ENCODE assay signal across 1 cellular context in the genomic region with DNA sequence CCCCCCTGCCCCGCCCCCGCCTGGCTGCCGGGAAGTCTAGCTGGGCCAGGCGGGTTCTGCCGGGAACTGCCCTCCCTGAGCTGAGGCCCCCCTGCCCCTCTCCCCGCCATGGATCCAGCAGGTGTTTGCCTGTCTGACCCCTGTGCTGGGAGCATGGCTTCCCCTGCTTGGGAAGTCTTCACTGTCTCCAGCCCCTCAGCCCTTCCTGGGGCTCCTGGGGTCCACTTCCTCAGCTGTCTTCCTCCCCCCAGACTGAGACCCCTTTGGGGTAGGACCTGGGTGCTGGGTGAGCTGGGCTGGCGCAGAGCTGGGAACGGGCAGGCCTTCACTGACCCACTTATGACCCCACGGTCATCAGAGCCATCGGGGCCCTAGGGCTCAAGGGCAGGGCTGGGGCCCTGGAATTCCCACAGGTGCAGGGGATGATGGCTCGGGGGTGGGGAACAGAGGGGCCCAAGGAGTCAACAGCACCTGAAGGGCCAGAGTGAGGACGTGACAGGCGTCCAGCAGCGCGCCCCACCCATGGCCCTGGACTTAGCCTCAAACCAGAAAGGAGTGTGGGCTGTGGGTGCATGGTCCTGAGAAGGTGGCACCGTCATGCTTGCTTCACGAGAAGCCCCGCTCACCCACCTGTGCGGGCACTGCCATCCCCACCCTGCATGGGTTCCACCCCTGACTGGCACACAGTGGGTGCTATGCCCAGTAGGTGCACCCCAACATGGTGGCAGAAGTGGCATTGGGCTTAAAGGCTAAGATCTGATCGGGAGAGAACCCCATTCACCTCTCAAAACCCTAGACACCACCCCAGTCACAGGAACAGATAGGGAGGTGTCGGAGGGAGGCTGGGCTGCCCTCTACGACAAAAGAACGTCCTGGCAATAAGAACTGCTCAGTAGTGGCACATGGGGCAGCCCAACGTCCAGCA.
TF ChIP-seq lines count a peak whose summit lies in the region.

No MANE protein-coding gene starts in this region.

TF ChIP-seq in HepG2, 621 proteins besides CTCF, POLR2A, EP300 and RAD21 (continued from another document and continues in another):
- peak; percentile 21; the same call in 1 of the 2 replicates for TF ChIP-seq GATA4 (IDR thresholded peaks at IDR 0.05; ENCODE audit: borderline replicate concordance, low read depth)
- no peak for TF ChIP-seq ZNF256 (CRISPR knock-in tag; conservative IDR thresholded peaks at IDR 0.05)
- no peak for TF ChIP-seq FOSL1 (CRISPR knock-in tag; IDR thresholded peaks at IDR 0.05; ENCODE audit: borderline replicate concordance)
- no peak for TF ChIP-seq ZNF563 (CRISPR knock-in tag; IDR thresholded peaks at IDR 0.05)
- TF ChIP-seq ZNF550 (CRISPR knock-in tag; IDR thresholded peaks at IDR 0.05; ENCODE audit: borderline replicate concordance): no peak
- no peak for TF ChIP-seq KAT2B (IDR thresholded peaks at IDR 0.05; ENCODE audit: borderline replicate concordance, low read depth, low read length)
- TF ChIP-seq ZNF430 (CRISPR knock-in tag; IDR thresholded peaks at IDR 0.05): no peak
- peak; percentile 74; the same call in 1 of the 2 replicates for TF ChIP-seq ZNF746 (CRISPR knock-in tag; IDR thresholded peaks at IDR 0.05)
- no peak for TF ChIP-seq SP1 (IDR thresholded peaks at IDR 0.05)
- TF ChIP-seq SP1 (CRISPR knock-in tag; IDR thresholded peaks at IDR 0.05): peak; percentile 49; the same call in 1 of the 2 replicates
- no peak for TF ChIP-seq ZNF572 (CRISPR knock-in tag; IDR thresholded peaks at IDR 0.05)
- TF ChIP-seq FOSL2 (CRISPR knock-in tag; IDR thresholded peaks at IDR 0.05): no peak
- TF ChIP-seq ZNF781 (CRISPR knock-in tag; IDR thresholded peaks at IDR 0.05; ENCODE audit: borderline replicate concordance, not compliant biosample characterization): no peak
- peak; percentile 55; the same call in 1 of the 2 replicates for TF ChIP-seq SP4 (CRISPR knock-in tag; IDR thresholded peaks at IDR 0.05)
- TF ChIP-seq ZNF766 (CRISPR knock-in tag; IDR thresholded peaks at IDR 0.05; ENCODE audit: borderline replicate concordance): no peak
- TF ChIP-seq, protein P1, sequence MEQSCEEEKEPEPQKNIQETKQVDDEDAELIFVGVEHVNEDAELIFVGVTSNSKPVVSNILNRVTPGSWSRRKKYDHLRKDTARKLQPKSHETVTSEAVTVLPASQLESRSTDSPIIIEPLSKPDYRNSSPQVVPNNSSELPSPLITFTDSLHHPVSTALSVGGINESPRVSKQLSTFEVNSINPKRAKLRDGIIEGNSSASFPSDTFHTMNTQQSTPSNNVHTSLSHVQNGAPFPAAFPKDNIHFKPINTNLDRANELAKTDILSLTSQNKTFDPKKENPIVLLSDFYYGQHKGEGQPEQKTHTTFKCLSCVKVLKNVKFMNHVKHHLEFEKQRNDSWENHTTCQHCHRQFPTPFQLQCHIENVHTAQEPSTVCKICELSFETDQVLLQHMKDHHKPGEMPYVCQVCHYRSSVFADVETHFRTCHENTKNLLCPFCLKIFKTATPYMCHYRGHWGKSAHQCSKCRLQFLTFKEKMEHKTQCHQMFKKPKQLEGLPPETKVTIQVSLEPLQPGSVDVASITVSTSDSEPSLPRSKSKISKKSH (CRISPR knock-in tag; IDR thresholded peaks at IDR 0.05; ENCODE audit: borderline replicate concordance): no peak
- TF ChIP-seq ZNF780A (CRISPR knock-in tag; IDR thresholded peaks at IDR 0.05): no peak
- no peak for TF ChIP-seq ZC3H13 (CRISPR knock-in tag; IDR thresholded peaks at IDR 0.05)
- no peak for TF ChIP-seq SP140L (CRISPR knock-in tag; IDR thresholded peaks at IDR 0.05; ENCODE audit: borderline replicate concordance)
- TF ChIP-seq BATF2 (CRISPR knock-in tag; IDR thresholded peaks at IDR 0.05): no peak
- TF ChIP-seq ZNF512 (CRISPR knock-in tag; IDR thresholded peaks at IDR 0.05): no peak
- peak; percentile 44 for TF ChIP-seq ZNF362 (CRISPR knock-in tag; IDR thresholded peaks at IDR 0.05; ENCODE audit: borderline replicate concordance)
- peak; percentile 13; the same call in 1 of the 2 replicates for TF ChIP-seq TCF7 (IDR thresholded peaks at IDR 0.05; ENCODE audit: low read depth)
- no peak for TF ChIP-seq ZNF570 (CRISPR knock-in tag; IDR thresholded peaks at IDR 0.05; ENCODE audit: borderline replicate concordance)
- TF ChIP-seq ZNF883 (CRISPR knock-in tag; IDR thresholded peaks at IDR 0.05; ENCODE audit: not compliant biosample characterization): no peak
- TF ChIP-seq HOXD1 (CRISPR knock-in tag; IDR thresholded peaks at IDR 0.05): no peak
- TF ChIP-seq ZNF343 (CRISPR knock-in tag; IDR thresholded peaks at IDR 0.05): 0 out of 2 replicates have a peak, but pooled peaks have one; percentile 17
- TF ChIP-seq, protein P2, sequence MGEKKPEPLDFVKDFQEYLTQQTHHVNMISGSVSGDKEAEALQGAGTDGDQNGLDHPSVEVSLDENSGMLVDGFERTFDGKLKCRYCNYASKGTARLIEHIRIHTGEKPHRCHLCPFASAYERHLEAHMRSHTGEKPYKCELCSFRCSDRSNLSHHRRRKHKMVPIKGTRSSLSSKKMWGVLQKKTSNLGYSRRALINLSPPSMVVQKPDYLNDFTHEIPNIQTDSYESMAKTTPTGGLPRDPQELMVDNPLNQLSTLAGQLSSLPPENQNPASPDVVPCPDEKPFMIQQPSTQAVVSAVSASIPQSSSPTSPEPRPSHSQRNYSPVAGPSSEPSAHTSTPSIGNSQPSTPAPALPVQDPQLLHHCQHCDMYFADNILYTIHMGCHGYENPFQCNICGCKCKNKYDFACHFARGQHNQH (CRISPR knock-in tag; IDR thresholded peaks at IDR 0.05): peak; percentile 19; the same call in 1 of the 2 replicates
- TF ChIP-seq SMC3 (IDR thresholded peaks at IDR 0.05; ENCODE audit: low read length): no peak
- TF ChIP-seq ZNF605 (CRISPR knock-in tag; IDR thresholded peaks at IDR 0.05): no peak
- no peak for TF ChIP-seq SYNCRIP (IDR thresholded peaks at IDR 0.05; ENCODE audit: insufficient read depth, low read depth, low read length)
- TF ChIP-seq, protein P3, sequence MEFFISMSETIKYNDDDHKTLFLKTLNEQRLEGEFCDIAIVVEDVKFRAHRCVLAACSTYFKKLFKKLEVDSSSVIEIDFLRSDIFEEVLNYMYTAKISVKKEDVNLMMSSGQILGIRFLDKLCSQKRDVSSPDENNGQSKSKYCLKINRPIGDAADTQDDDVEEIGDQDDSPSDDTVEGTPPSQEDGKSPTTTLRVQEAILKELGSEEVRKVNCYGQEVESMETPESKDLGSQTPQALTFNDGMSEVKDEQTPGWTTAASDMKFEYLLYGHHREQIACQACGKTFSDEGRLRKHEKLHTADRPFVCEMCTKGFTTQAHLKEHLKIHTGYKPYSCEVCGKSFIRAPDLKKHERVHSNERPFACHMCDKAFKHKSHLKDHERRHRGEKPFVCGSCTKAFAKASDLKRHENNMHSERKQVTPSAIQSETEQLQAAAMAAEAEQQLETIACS (CRISPR knock-in tag; IDR thresholded peaks at IDR 0.05): no peak
- TF ChIP-seq ZNF83 (CRISPR knock-in tag; IDR thresholded peaks at IDR 0.05; ENCODE audit: borderline replicate concordance): no peak
- no peak; the same call in 1 of the 2 replicates for TF ChIP-seq ZNF878 (CRISPR knock-in tag; IDR thresholded peaks at IDR 0.05)
- TF ChIP-seq ZBTB25 (CRISPR knock-in tag; IDR thresholded peaks at IDR 0.05): 0 out of 2 replicates have a peak, but pooled peaks have one; percentile 47
- TF ChIP-seq CBFB (CRISPR knock-in tag; IDR thresholded peaks at IDR 0.05): no peak
- no peak for TF ChIP-seq ZNF879 (CRISPR knock-in tag; IDR thresholded peaks at IDR 0.05)
- no peak for TF ChIP-seq JUND (CRISPR knock-in tag; IDR thresholded peaks at IDR 0.05)
- TF ChIP-seq, protein P4, sequence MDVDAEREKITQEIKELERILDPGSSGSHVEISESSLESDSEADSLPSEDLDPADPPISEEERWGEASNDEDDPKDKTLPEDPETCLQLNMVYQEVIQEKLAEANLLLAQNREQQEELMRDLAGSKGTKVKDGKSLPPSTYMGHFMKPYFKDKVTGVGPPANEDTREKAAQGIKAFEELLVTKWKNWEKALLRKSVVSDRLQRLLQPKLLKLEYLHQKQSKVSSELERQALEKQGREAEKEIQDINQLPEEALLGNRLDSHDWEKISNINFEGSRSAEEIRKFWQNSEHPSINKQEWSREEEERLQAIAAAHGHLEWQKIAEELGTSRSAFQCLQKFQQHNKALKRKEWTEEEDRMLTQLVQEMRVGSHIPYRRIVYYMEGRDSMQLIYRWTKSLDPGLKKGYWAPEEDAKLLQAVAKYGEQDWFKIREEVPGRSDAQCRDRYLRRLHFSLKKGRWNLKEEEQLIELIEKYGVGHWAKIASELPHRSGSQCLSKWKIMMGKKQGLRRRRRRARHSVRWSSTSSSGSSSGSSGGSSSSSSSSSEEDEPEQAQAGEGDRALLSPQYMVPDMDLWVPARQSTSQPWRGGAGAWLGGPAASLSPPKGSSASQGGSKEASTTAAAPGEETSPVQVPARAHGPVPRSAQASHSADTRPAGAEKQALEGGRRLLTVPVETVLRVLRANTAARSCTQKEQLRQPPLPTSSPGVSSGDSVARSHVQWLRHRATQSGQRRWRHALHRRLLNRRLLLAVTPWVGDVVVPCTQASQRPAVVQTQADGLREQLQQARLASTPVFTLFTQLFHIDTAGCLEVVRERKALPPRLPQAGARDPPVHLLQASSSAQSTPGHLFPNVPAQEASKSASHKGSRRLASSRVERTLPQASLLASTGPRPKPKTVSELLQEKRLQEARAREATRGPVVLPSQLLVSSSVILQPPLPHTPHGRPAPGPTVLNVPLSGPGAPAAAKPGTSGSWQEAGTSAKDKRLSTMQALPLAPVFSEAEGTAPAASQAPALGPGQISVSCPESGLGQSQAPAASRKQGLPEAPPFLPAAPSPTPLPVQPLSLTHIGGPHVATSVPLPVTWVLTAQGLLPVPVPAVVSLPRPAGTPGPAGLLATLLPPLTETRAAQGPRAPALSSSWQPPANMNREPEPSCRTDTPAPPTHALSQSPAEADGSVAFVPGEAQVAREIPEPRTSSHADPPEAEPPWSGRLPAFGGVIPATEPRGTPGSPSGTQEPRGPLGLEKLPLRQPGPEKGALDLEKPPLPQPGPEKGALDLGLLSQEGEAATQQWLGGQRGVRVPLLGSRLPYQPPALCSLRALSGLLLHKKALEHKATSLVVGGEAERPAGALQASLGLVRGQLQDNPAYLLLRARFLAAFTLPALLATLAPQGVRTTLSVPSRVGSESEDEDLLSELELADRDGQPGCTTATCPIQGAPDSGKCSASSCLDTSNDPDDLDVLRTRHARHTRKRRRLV (CRISPR knock-in tag; IDR thresholded peaks at IDR 0.05): peak; percentile 28; the same call in 1 of the 2 replicates
- no peak; the same call in 1 of the 2 replicates for TF ChIP-seq MYC (CRISPR knock-in tag; IDR thresholded peaks at IDR 0.05; ENCODE audit: borderline replicate concordance)
- TF ChIP-seq FOXP1 (IDR thresholded peaks at IDR 0.05): no peak
- no peak for TF ChIP-seq FOXP1 (CRISPR knock-in tag; IDR thresholded peaks at IDR 0.05)
- no peak for TF ChIP-seq IKZF1 (IDR thresholded peaks at IDR 0.05)
- no peak for TF ChIP-seq ZNF296 (CRISPR knock-in tag; conservative IDR thresholded peaks at IDR 0.05)
- TF ChIP-seq FOXK1 (CRISPR knock-in tag; IDR thresholded peaks at IDR 0.05; ENCODE audit: borderline replicate concordance, low read depth): no peak
- 0 out of 2 replicates have a peak, but pooled peaks have one; percentile 40 for TF ChIP-seq ZNF12 (CRISPR knock-in tag; IDR thresholded peaks at IDR 0.05)
- no peak for TF ChIP-seq CHD2 (IDR thresholded peaks at IDR 0.05; ENCODE audit: low read depth, low read length)
- TF ChIP-seq, protein P5, sequence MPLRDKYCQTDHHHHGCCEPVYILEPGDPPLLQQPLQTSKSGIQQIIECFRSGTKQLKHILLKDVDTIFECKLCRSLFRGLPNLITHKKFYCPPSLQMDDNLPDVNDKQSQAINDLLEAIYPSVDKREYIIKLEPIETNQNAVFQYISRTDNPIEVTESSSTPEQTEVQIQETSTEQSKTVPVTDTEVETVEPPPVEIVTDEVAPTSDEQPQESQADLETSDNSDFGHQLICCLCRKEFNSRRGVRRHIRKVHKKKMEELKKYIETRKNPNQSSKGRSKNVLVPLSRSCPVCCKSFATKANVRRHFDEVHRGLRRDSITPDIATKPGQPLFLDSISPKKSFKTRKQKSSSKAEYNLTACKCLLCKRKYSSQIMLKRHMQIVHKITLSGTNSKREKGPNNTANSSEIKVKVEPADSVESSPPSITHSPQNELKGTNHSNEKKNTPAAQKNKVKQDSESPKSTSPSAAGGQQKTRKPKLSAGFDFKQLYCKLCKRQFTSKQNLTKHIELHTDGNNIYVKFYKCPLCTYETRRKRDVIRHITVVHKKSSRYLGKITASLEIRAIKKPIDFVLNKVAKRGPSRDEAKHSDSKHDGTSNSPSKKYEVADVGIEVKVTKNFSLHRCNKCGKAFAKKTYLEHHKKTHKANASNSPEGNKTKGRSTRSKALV (CRISPR knock-in tag; IDR thresholded peaks at IDR 0.05): no peak
- TF ChIP-seq JUNB (CRISPR knock-in tag; IDR thresholded peaks at IDR 0.05; ENCODE audit: borderline replicate concordance): no peak
